8 cellular contexts compared by ENCODE assay signal in genomic region chr2:173966274-173967098, GRCh38. TPM values are rescaled to one million over a fixed set of nuclear protein-coding genes. Genes with fewer than 3 reads are reported as not detected.
A peak's percentile ranks its signal among the peaks of the same experiment; 100 is the strongest.
DNase-seq lines count a peak whose midpoint lies in the region; ATAC-seq lines count a peak whose summit lies in the region.

No MANE protein-coding gene starts in this region.

- peaks cover 21 to 29% of the 10 kb centered on the region in 2 donors for H3K4me1 Mint-ChIP-seq in natural killer cell treated with Interleukin-12 subunit alpha and Interleukin-12 subunit beta and Interleukin-15 and Interleukin-18, amount 100 ng/mL, for 72 hours (ENCODE audit: low read depth in 2 of 2)

- H3K9ac ChIP-seq in BLaER1 (peak overlapping the region; percentile 100), Karpas-422 (ENCODE audit: low read length) (peak overlapping the region; percentile 99)

- H3K9me2 ChIP-seq in Karpas-422 (replicated peaks; ENCODE audit: insufficient read depth, low read length), result no peaks in the 10 kb centered on the region

- H3K4me3 Mint-ChIP-seq in natural killer cell treated with Interleukin-12 subunit alpha and Interleukin-12 subunit beta and Interleukin-15 and Interleukin-18, amount 100 ng/mL, for 72 hours, result peak overlapping the region; percentile 95

- H3K4me3 ChIP-seq in BLaER1, result peak overlapping the region; percentile 96
- peak overlapping the region; percentile 88 for H3K4me3 ChIP-seq in Karpas-422 (ENCODE audit: low read length)

- H3K9me3 ChIP-seq in BLaER1, result no peaks in the 10 kb centered on the region
- H3K9me3 ChIP-seq in Karpas-422 (ENCODE audit: low read length), result no peaks in the 10 kb centered on the region

- peaks cover 30% of the 10 kb centered on the region for H3K79me2 ChIP-seq in Karpas-422 (ENCODE audit: low read length)

- no peak overlapping the region for H2AFZ ChIP-seq in Karpas-422 (ENCODE audit: low read length)

- H3K27ac ChIP-seq in BLaER1, result peak overlapping the region; percentile 100
- peak overlapping the region; percentile 97 for H3K27ac ChIP-seq in Karpas-422 (ENCODE audit: low read length)
- H3K27ac ChIP-seq in cingulate gyrus (ENCODE audit: low read depth, low read length), result peak overlapping the region; percentile 99

- ATAC-seq in natural killer cell treated with Interleukin-12 subunit alpha and Interleukin-12 subunit beta and Interleukin-15 and Interleukin-18, amount 100 ng/mL, for 72 hours, result no peak
- no peak for ATAC-seq in esophagus mucosa

- peaks cover 17% of the 10 kb centered on the region for H4K20me1 ChIP-seq in BLaER1
- H4K20me1 ChIP-seq in Karpas-422 (ENCODE audit: insufficient read depth, low read depth, low read length), result no peaks in the 10 kb centered on the region

- H3K27ac Mint-ChIP-seq in natural killer cell treated with Interleukin-12 subunit alpha and Interleukin-12 subunit beta and Interleukin-15 and Interleukin-18, amount 100 ng/mL, for 72 hours, result peak overlapping the region; percentile 98 to 99

- H3K36me3 ChIP-seq in BLaER1, result peaks cover under 1% of the 10 kb centered on the region; the same call in 1 of the 2 replicates
- H3K36me3 ChIP-seq in Karpas-422 (ENCODE audit: insufficient read depth, low read length), result peaks cover 14% of the 10 kb centered on the region

- H3K4me2 ChIP-seq in BLaER1 (peak overlapping the region; percentile 84), Karpas-422 (ENCODE audit: low read depth, low read length, poor library complexity, severe bottlenecking) (peak overlapping the region; percentile 88)

- DNase-seq in Karpas-422, result no peak
- no peak for DNase-seq in natural killer cell treated with Interleukin-12 subunit alpha and Interleukin-12 subunit beta and Interleukin-15 and Interleukin-18, amount 100 ng/mL, for 72 hours (ENCODE audit: low spot score)
- DNase-seq in hepatic stellate cell (ENCODE audit: low spot score), result no peak
- no peak for DNase-seq in activated gamma-delta T cell treated with Interleukin-2 at 50 U/mL for 16 hours
- no peak for DNase-seq in NCI-H2081 (lab: John Stamatoyannopoulos, UW)

- peaks cover 15% of the 10 kb centered on the region for H3K36me3 Mint-ChIP-seq in natural killer cell treated with Interleukin-12 subunit alpha and Interleukin-12 subunit beta and Interleukin-15 and Interleukin-18, amount 100 ng/mL, for 72 hours

- H3K4me1 ChIP-seq in BLaER1 (peaks cover 22% of the 10 kb centered on the region), Karpas-422 (ENCODE audit: low read length) (peaks cover 23% of the 10 kb centered on the region)

- no peaks in the 10 kb centered on the region for H3K27me3 Mint-ChIP-seq in natural killer cell treated with Interleukin-12 subunit alpha and Interleukin-12 subunit beta and Interleukin-15 and Interleukin-18, amount 100 ng/mL, for 72 hours

- no peaks in the 10 kb centered on the region for H3K9me3 Mint-ChIP-seq in natural killer cell treated with Interleukin-12 subunit alpha and Interleukin-12 subunit beta and Interleukin-15 and Interleukin-18, amount 100 ng/mL, for 72 hours

- H3K27me3 ChIP-seq in BLaER1 (no peaks in the 10 kb centered on the region), Karpas-422 (ENCODE audit: low read length) (no peaks in the 10 kb centered on the region)

RNA-seq across cellular contexts. Expression of gene SP3, which starts 1.3 kb away (rescaled TPM):
- total RNA-seq in Karpas-422 (2014; rRNA removed; shearing (Covaris generic); ENCODE audit: low replicate concordance), result 109 and 139 TPM in 2 replicates
- 10 to 100 TPM; 89.5 to 99.5 TPM for total RNA-seq in natural killer cell treated with Interleukin-12 subunit alpha and Interleukin-12 subunit beta and Interleukin-15 and Interleukin-18, amount 100 ng/mL, for 72 hours
- total RNA-seq in esophagus mucosa, result 51.1 TPM
